In genomic region chr6:163745566-163746400, GRCh38 we compare ENCODE assay signal across 11 cellular contexts.
DNase-seq lines count a peak whose midpoint lies in the region; ATAC-seq, FAIRE-seq and TF ChIP-seq lines count a peak whose summit lies in the region.
"Had no signal": no experiment of that assay in that cellular context is flagged by ENCODE, and none has a peak within 500 bp of the region (broad histone marks: within the 10 kb centered on the region; RNA-seq: fewer than 3 reads in every experiment).

No MANE protein-coding gene starts in this region.

- intact Hi-C loops in Right ventricle myocardium superior (cut with DNase I), result no loop called here
- intact Hi-C loops in activated CD4-positive, alpha-beta T cell treated with anti-CD3 and anti-CD28 coated beads, Interleukin-2, amount 10 ng/mL, durations not matched to agents 24 days and 14 days (cut with micrococcal nuclease), result no loop called here
- intact Hi-C loops in activated CD8-positive, alpha-beta T cell treated with anti-CD3 and anti-CD28 coated beads for 36 hours (cut with micrococcal nuclease), result no loop called here

- no peak overlapping the region for H3K4me3 Mint-ChIP-seq in WTC11
- H3K4me3 Mint-ChIP-seq in activated CD4-positive, alpha-beta T cell treated with anti-CD3 and anti-CD28 coated beads, Interleukin-2, amount 10 ng/mL, durations not matched to agents 24 days and 14 days, result no peak overlapping the region
- no peak overlapping the region for H3K4me3 Mint-ChIP-seq in activated CD8-positive, alpha-beta T cell treated with anti-CD3 and anti-CD28 coated beads for 36 hours
- H3K4me3 Mint-ChIP-seq: T-helper 17 cell had no signal

- POLR2A ChIA-PET in WTC11 (lab: Charles Lee), result interaction anchor here (0.6 to 0.7 kb wide), 3 partner anchors 12 to 166 kb away, joined by 3 to 7 read pairs (median 5); no protein-coding TSS in a partner anchor
- POLR2A ChIA-PET in activated CD8-positive, alpha-beta T cell treated with anti-CD3 and anti-CD28 coated beads for 36 hours (lab: Charles Lee), result interaction anchor here (0.6 kb wide), 1 partner anchor 1467 kb away, joined by 3 read pairs; no protein-coding TSS in a partner anchor

- TF ChIP-seq POLR2A in H54 (IDR thresholded peaks at IDR 0.05; ENCODE audit: low read depth, low read length), result no peak

- H3K36me3 Mint-ChIP-seq in WTC11, result no peaks in the 10 kb centered on the region
- H3K36me3 Mint-ChIP-seq in activated CD4-positive, alpha-beta T cell treated with anti-CD3 and anti-CD28 coated beads, Interleukin-2, amount 10 ng/mL, durations not matched to agents 24 days and 14 days (ENCODE audit: low read depth), result no peaks in the 10 kb centered on the region
- no peaks in the 10 kb centered on the region for H3K36me3 Mint-ChIP-seq in activated CD8-positive, alpha-beta T cell treated with anti-CD3 and anti-CD28 coated beads for 36 hours (ENCODE audit: low read depth)

- no peak overlapping the region for H3K27ac Mint-ChIP-seq in WTC11
- no peak overlapping the region for H3K27ac Mint-ChIP-seq in activated CD4-positive, alpha-beta T cell treated with anti-CD3 and anti-CD28 coated beads, Interleukin-2, amount 10 ng/mL, durations not matched to agents 24 days and 14 days
- no peak overlapping the region for H3K27ac Mint-ChIP-seq in activated CD8-positive, alpha-beta T cell treated with anti-CD3 and anti-CD28 coated beads for 36 hours
- H3K27ac Mint-ChIP-seq: T-helper 17 cell had no signal

- ATAC-seq in WTC11 (peak; percentile 61), Right ventricle myocardium superior (ENCODE audit: poor library complexity) (peak; percentile 90), HG03565 (IDR thresholded peaks at IDR 0.05; ENCODE audit: unreplicated experiment) (no peak), HG03442 (IDR thresholded peaks at IDR 0.05; ENCODE audit: unreplicated experiment) (no peak)
- ATAC-seq in activated CD8-positive, alpha-beta T cell treated with anti-CD3 and anti-CD28 coated beads for 36 hours, result no peak
- ATAC-seq: T-helper 17 cell had no signal

- DNase-seq in H54 (ENCODE audit: insufficient read length, low spot score) (peak; percentile 16), WTC11 (ENCODE audit: low spot score) (no peak), Right ventricle myocardium superior (peak; percentile 77), renal cortical epithelial cell (ENCODE audit: low read depth) (peak; percentile 78)
- DNase-seq in activated CD4-positive, alpha-beta T cell treated with anti-CD3 and anti-CD28 coated beads, Interleukin-2, amount 10 ng/mL, durations not matched to agents 24 days and 14 days, result no peak
- no peak for DNase-seq in activated CD8-positive, alpha-beta T cell treated with anti-CD3 and anti-CD28 coated beads for 36 hours
- DNase-seq: activated naive CD4-positive, alpha-beta T cell treated with Interleukin-2 at 50 U/mL for 16 hours; NCI-H1436; T-helper 17 cell had no signal

- CTCF ChIA-PET in WTC11 (lab: Charles Lee), result interaction anchor here (0.7 kb wide), 1 partner anchor 86 kb away, joined by 3 read pairs; no protein-coding TSS in a partner anchor
- CTCF ChIA-PET in activated CD8-positive, alpha-beta T cell treated with anti-CD3 and anti-CD28 coated beads for 36 hours (lab: Charles Lee), result no interaction called here

- TF ChIP-seq CTCF in WTC11 (IDR thresholded peaks at IDR 0.05), result no peak
- TF ChIP-seq CTCF in activated CD8-positive, alpha-beta T cell treated with anti-CD3 and anti-CD28 coated beads for 36 hours (IDR thresholded peaks at IDR 0.05), result no peak

- no peak for FAIRE-seq in H54 (lab: Jason Lieb, UNC)

- no peaks in the 10 kb centered on the region for H3K9me3 Mint-ChIP-seq in WTC11
- peaks cover 5% of the 10 kb centered on the region for H3K9me3 Mint-ChIP-seq in activated CD4-positive, alpha-beta T cell treated with anti-CD3 and anti-CD28 coated beads, Interleukin-2, amount 10 ng/mL, durations not matched to agents 24 days and 14 days
- no peaks in the 10 kb centered on the region for H3K9me3 Mint-ChIP-seq in activated CD8-positive, alpha-beta T cell treated with anti-CD3 and anti-CD28 coated beads for 36 hours

- H3K27me3 Mint-ChIP-seq in WTC11 (ENCODE audit: low read depth), result peaks cover 2% of the 10 kb centered on the region
- peaks cover 7% of the 10 kb centered on the region for H3K27me3 Mint-ChIP-seq in activated CD4-positive, alpha-beta T cell treated with anti-CD3 and anti-CD28 coated beads, Interleukin-2, amount 10 ng/mL, durations not matched to agents 24 days and 14 days
- H3K27me3 Mint-ChIP-seq in activated CD8-positive, alpha-beta T cell treated with anti-CD3 and anti-CD28 coated beads for 36 hours, result peaks cover 23% of the 10 kb centered on the region

- H3K4me1 Mint-ChIP-seq in WTC11, result peaks cover 1% of the 10 kb centered on the region
- peaks cover 7% of the 10 kb centered on the region for H3K4me1 Mint-ChIP-seq in activated CD4-positive, alpha-beta T cell treated with anti-CD3 and anti-CD28 coated beads, Interleukin-2, amount 10 ng/mL, durations not matched to agents 24 days and 14 days
- peaks cover 8% of the 10 kb centered on the region for H3K4me1 Mint-ChIP-seq in activated CD8-positive, alpha-beta T cell treated with anti-CD3 and anti-CD28 coated beads for 36 hours (ENCODE audit: low read depth)

TF ChIP-seq in WTC11, 78 proteins besides CTCF, POLR2A, EP300 and RAD21 (continues in another document):
- no peak for TF ChIP-seq MAX (CRISPR knock-in tag; IDR thresholded peaks at IDR 0.05)
- TF ChIP-seq MLX (CRISPR knock-in tag; IDR thresholded peaks at IDR 0.05), result no peak
- no peak for TF ChIP-seq EMX1 (CRISPR knock-in tag; IDR thresholded peaks at IDR 0.05)
- no peak for TF ChIP-seq NR3C1 (CRISPR knock-in tag; conservative IDR thresholded peaks at IDR 0.05; ENCODE audit: low read depth)
- no peak for TF ChIP-seq FOXP4 (CRISPR knock-in tag; IDR thresholded peaks at IDR 0.05)
- TF ChIP-seq ZNF121 (CRISPR knock-in tag; IDR thresholded peaks at IDR 0.05), result no peak
- TF ChIP-seq ESRRA (CRISPR knock-in tag; IDR thresholded peaks at IDR 0.05; ENCODE audit: borderline replicate concordance), result no peak
- TF ChIP-seq ZNF138 (CRISPR knock-in tag; conservative IDR thresholded peaks at IDR 0.05), result no peak
- TF ChIP-seq GTF2I (CRISPR knock-in tag; conservative IDR thresholded peaks at IDR 0.05), result no peak
- TF ChIP-seq SMAD3 (CRISPR knock-in tag; IDR thresholded peaks at IDR 0.05; ENCODE audit: borderline replicate concordance), result no peak
- no peak for TF ChIP-seq FOXP1 (CRISPR knock-in tag; IDR thresholded peaks at IDR 0.05; ENCODE audit: borderline replicate concordance)
- no peak for TF ChIP-seq AFF4 (CRISPR knock-in tag; IDR thresholded peaks at IDR 0.05; ENCODE audit: borderline replicate concordance)
- no peak for TF ChIP-seq GABPB1 (CRISPR knock-in tag; IDR thresholded peaks at IDR 0.05)
- TF ChIP-seq NFATC4 (CRISPR knock-in tag; IDR thresholded peaks at IDR 0.05), result no peak
- TF ChIP-seq NR1H2 (CRISPR knock-in tag; IDR thresholded peaks at IDR 0.05), result no peak

Comparison
In these comparisons a context has a peak if more than half of its experiments do, and no peak if none do; other contexts are left out.
1. DNase-seq: peak in H54 (single experiment), Right ventricle myocardium superior (single experiment) and renal cortical epithelial cell (single experiment); none in WTC11 (single experiment), activated CD4-positive, alpha-beta T cell treated with anti-CD3 and anti-CD28 coated beads, Interleukin-2, amount 10 ng/mL, durations not matched to agents 24 days and 14 days (single experiment) and activated CD8-positive, alpha-beta T cell treated with anti-CD3 and anti-CD28 coated beads for 36 hours (single experiment).
2. ATAC-seq: peak in WTC11 (single experiment) and Right ventricle myocardium superior (single experiment); none in activated CD8-positive, alpha-beta T cell treated with anti-CD3 and anti-CD28 coated beads for 36 hours (single experiment), HG03565 (single experiment) and HG03442 (single experiment).